Comparison of ENCODE assay signal across 21 cellular contexts in genomic region chr1:12452262-12452661, GRCh38.
DNase-seq lines count a peak whose midpoint lies in the region; ATAC-seq and TF ChIP-seq lines count a peak whose summit lies in the region.
"Had no signal": no experiment of that assay in that cellular context is flagged by ENCODE, and none has a peak within 500 bp of the region (broad histone marks: within the 10 kb centered on the region; RNA-seq: fewer than 3 reads in every experiment).

No MANE protein-coding gene starts in this region.

- H4K91ac ChIP-seq in IMR-90 (ENCODE audit: insufficient read depth, low read depth, low read length): no peak overlapping the region; the same call in 1 of the 2 replicates
- H4K91ac ChIP-seq in trophoblast cell (ENCODE audit: low read depth, low read length): no peak overlapping the region

- H2BK5ac ChIP-seq in IMR-90 (ENCODE audit: low read depth, low read length, poor library complexity, severe bottlenecking) (no peak overlapping the region), trophoblast cell (ENCODE audit: low read depth, low read length, poor library complexity) (no peak overlapping the region)

- no peak overlapping the region for H4K12ac ChIP-seq in trophoblast cell (ENCODE audit: low read depth, low read length)

- no peak for TF ChIP-seq CTCF in IMR-90 (conservative IDR thresholded peaks at IDR 0.05; ENCODE audit: low read depth, low read length)
- TF ChIP-seq CTCF in tibial nerve (IDR thresholded peaks at IDR 0.05): no peak

- H3K4ac ChIP-seq in IMR-90 (ENCODE audit: low read depth, low read length) (no peak overlapping the region; the same call in 1 of the 2 replicates), trophoblast cell (ENCODE audit: low read depth, low read length) (no peak overlapping the region)

- H2BK15ac ChIP-seq in IMR-90 (ENCODE audit: low read depth, low read length): no peak overlapping the region

- no peak overlapping the region for H3K23ac ChIP-seq in IMR-90 (ENCODE audit: low read depth, low read length)
- H3K23ac ChIP-seq in trophoblast cell (ENCODE audit: low read length): no peak overlapping the region

- no TSS peak for BruUV-seq in IMR-90 (replicated peaks; lab: Mats Ljungman, UMichigan)

- H3K4me3 Mint-ChIP-seq in natural killer cell treated with Interleukin-12 subunit alpha and Interleukin-12 subunit beta and Interleukin-15 and Interleukin-18, amount 100 ng/mL, for 72 hours: peak overlapping the region; percentile 53

- no peak overlapping the region for H2BK120ac ChIP-seq in IMR-90 (ENCODE audit: low read depth, low read length)
- no peak overlapping the region for H2BK120ac ChIP-seq in trophoblast cell (ENCODE audit: insufficient read depth, low read length, poor library complexity)

- in situ Hi-C loops in IMR-90 (cut with MboI; ENCODE audit: low sequenced_read_pairs): no loop called here

- H2AFZ ChIP-seq in IMR-90 (replicated peaks; ENCODE audit: low read length, poor library complexity): no peak overlapping the region
- H2AFZ ChIP-seq in trophoblast cell (ENCODE audit: insufficient read depth, low read length, poor library complexity): no peak overlapping the region

- peaks cover 14% of the 10 kb centered on the region for H3K36me3 Mint-ChIP-seq in natural killer cell treated with Interleukin-12 subunit alpha and Interleukin-12 subunit beta and Interleukin-15 and Interleukin-18, amount 100 ng/mL, for 72 hours

- TF ChIP-seq RAD21 in IMR-90 (IDR thresholded peaks at IDR 0.05; ENCODE audit: low read length): no peak

- no peak for ATAC-seq in IMR-90 (ENCODE audit: low read depth)
- ATAC-seq in natural killer cell treated with Interleukin-12 subunit alpha and Interleukin-12 subunit beta and Interleukin-15 and Interleukin-18, amount 100 ng/mL, for 72 hours: no peak
- ATAC-seq: GM12878, HCT116, Right ventricle myocardium inferior, T-cell had no signal

- no peak overlapping the region for H3K56ac ChIP-seq in IMR-90 (ENCODE audit: extremely low read depth, insufficient read depth, low read length)

- no peaks in the 10 kb centered on the region for H3K9me3 ChIP-seq in IMR-90 (ENCODE audit: control insufficient read depth, insufficient read depth, low read length)
- H3K9me3 ChIP-seq in tibial nerve: no peaks in the 10 kb centered on the region
- no peaks in the 10 kb centered on the region for H3K9me3 ChIP-seq in trophoblast cell (ENCODE audit: insufficient read depth, low read depth, low read length)
- H3K9me3 ChIP-seq: ovary, testis had no signal

- CTCF ChIA-PET in IMR-90 (lab: Yijun Ruan, JAX): no interaction called here

- no peaks in the 10 kb centered on the region for H3K79me2 ChIP-seq in trophoblast cell (ENCODE audit: control insufficient read depth, insufficient read depth, low read length, poor library complexity)

- H3K27ac ChIP-seq in IMR-90 (ENCODE audit: insufficient read depth, low read length) (no peak overlapping the region), adipose tissue (ENCODE audit: low read depth, low read length) (peak overlapping the region; percentile 12), tibial nerve (peak overlapping the region; percentile 14 to 89 (median 79)), trophoblast cell (ENCODE audit: low read depth, low read length) (no peak overlapping the region)
- H3K27ac ChIP-seq: ovary, VCaP had no signal

- H2BK12ac ChIP-seq in trophoblast cell (ENCODE audit: low read length): no peak overlapping the region

- peaks cover 35% of the 10 kb centered on the region for H3K4me1 ChIP-seq in IMR-90 (ENCODE audit: control insufficient read depth, insufficient read depth, low read length)
- H3K4me1 ChIP-seq in tibial nerve: peaks cover 7 to 100% (median 83%) of the 10 kb centered on the region in 4 donors
- peaks cover 8 to 19% of the 10 kb centered on the region in 2 experiments for H3K4me1 ChIP-seq in trophoblast cell (ENCODE audit: control insufficient read depth in 1 of 2, insufficient read depth in 2 of 2, low read length in 2 of 2)

- TF ChIP-seq POLR2A in IMR-90 (IDR thresholded peaks at IDR 0.05; ENCODE audit: low read depth, low read length) (no peak), tibial nerve (IDR thresholded peaks at IDR 0.05) (no peak)

- intact Hi-C loops in IMR-90 (cut with micrococcal nuclease): no loop called here

- H3K18ac ChIP-seq in IMR-90 (ENCODE audit: low read depth, low read length): no peak overlapping the region
- H3K18ac ChIP-seq in trophoblast cell (ENCODE audit: low read length): no peak overlapping the region

- H4K5ac ChIP-seq in IMR-90 (ENCODE audit: low read depth, low read length): no peak overlapping the region

- H3K9me3 Mint-ChIP-seq in natural killer cell treated with Interleukin-12 subunit alpha and Interleukin-12 subunit beta and Interleukin-15 and Interleukin-18, amount 100 ng/mL, for 72 hours: no peaks in the 10 kb centered on the region
- H3K9me3 Mint-ChIP-seq: T-cell had no signal

- H3K4me3 ChIP-seq in IMR-90 (ENCODE audit: insufficient read depth, low read depth, low read length) (no peak overlapping the region), tibial nerve (no peak overlapping the region), trophoblast cell (ENCODE audit: low read depth, low read length) (no peak overlapping the region)
- H3K4me3 ChIP-seq: GM12878, ovary, testis had no signal

- peaks cover 31% of the 10 kb centered on the region for H3K9me1 ChIP-seq in IMR-90 (ENCODE audit: insufficient read depth, low read length)

- no peaks in the 10 kb centered on the region for H3K27me3 Mint-ChIP-seq in natural killer cell treated with Interleukin-12 subunit alpha and Interleukin-12 subunit beta and Interleukin-15 and Interleukin-18, amount 100 ng/mL, for 72 hours
- H3K27me3 Mint-ChIP-seq: T-cell had no signal

- peaks cover 5 to 36% of the 10 kb centered on the region in 2 experiments; a peak in 2 of 4 replicates for H3K79me1 ChIP-seq in IMR-90 (ENCODE audit: low read depth in 1 of 2, low read length in 2 of 2)
- H3K79me1 ChIP-seq in trophoblast cell (ENCODE audit: low read length): no peaks in the 10 kb centered on the region

- no peak overlapping the region for H4K8ac ChIP-seq in IMR-90 (ENCODE audit: low read depth in 2 of 2, low read length in 2 of 2)
- no peak overlapping the region for H4K8ac ChIP-seq in trophoblast cell (ENCODE audit: low read depth, low read length)

- H2AK5ac ChIP-seq in IMR-90 (ENCODE audit: low read depth, low read length) (0 out of 2 replicates have a peak overlapping the region, but pooled peaks have one; percentile 2), trophoblast cell (ENCODE audit: low read length) (no peak overlapping the region)

- H2BK20ac ChIP-seq in IMR-90 (ENCODE audit: low read depth, low read length): no peak overlapping the region

- H3K27me3 ChIP-seq in IMR-90 (ENCODE audit: control insufficient read depth, insufficient read depth, low read length) (no peaks in the 10 kb centered on the region), tibial nerve (no peaks in the 10 kb centered on the region), trophoblast cell (ENCODE audit: insufficient read depth, low read length) (no peaks in the 10 kb centered on the region)
- H3K27me3 ChIP-seq: ovary, testis had no signal

- H3K4me2 ChIP-seq in IMR-90 (ENCODE audit: low read depth, low read length) (no peak overlapping the region), trophoblast cell (ENCODE audit: low read length) (no peak overlapping the region)

- no peak overlapping the region for H3K9ac ChIP-seq in IMR-90 (ENCODE audit: low read depth, low read length)
- H3K9ac ChIP-seq in trophoblast cell (ENCODE audit: low read length): no peak overlapping the region

- H4K20me1 ChIP-seq in IMR-90 (ENCODE audit: insufficient read depth, low read length): no peaks in the 10 kb centered on the region

- POLR2A ChIA-PET in IMR-90 (lab: Charles Lee; ENCODE audit: unreplicated experiment): no interaction called here

- peaks cover 3% of the 10 kb centered on the region; the same call in 1 of the 2 replicates for H3K36me3 ChIP-seq in IMR-90 (ENCODE audit: control insufficient read depth, insufficient read depth, low read length)
- no peaks in the 10 kb centered on the region for H3K36me3 ChIP-seq in tibial nerve
- H3K36me3 ChIP-seq in trophoblast cell (ENCODE audit: control insufficient read depth in 1 of 2, insufficient read depth in 2 of 2, low read length in 2 of 2): peaks cover 2 to 4% of the 10 kb centered on the region in 2 experiments
- H3K36me3 ChIP-seq: ovary had no signal

- H3K27ac Mint-ChIP-seq in natural killer cell treated with Interleukin-12 subunit alpha and Interleukin-12 subunit beta and Interleukin-15 and Interleukin-18, amount 100 ng/mL, for 72 hours: peak overlapping the region; percentile 79 to 96

- H3K4me1 Mint-ChIP-seq in natural killer cell treated with Interleukin-12 subunit alpha and Interleukin-12 subunit beta and Interleukin-15 and Interleukin-18, amount 100 ng/mL, for 72 hours (ENCODE audit: low read depth in 2 of 2): peaks cover 80 to 83% of the 10 kb centered on the region in 2 donors

- no peak for TF ChIP-seq EP300 in tibial nerve (IDR thresholded peaks at IDR 0.05)

- H3K14ac ChIP-seq in IMR-90 (replicated peaks; ENCODE audit: low read depth, low read length) (no peak overlapping the region), trophoblast cell (ENCODE audit: low read length) (no peak overlapping the region)

- dilution Hi-C loops in IMR-90 (cut with HindIII; ENCODE audit: low sequenced_read_pairs, unreplicated experiment): no loop called here

- no peak overlapping the region for H2AK9ac ChIP-seq in IMR-90 (replicated peaks; ENCODE audit: low read depth, low read length, poor library complexity)

- no peak for DNase-seq in IMR-90
- no peak for DNase-seq in natural killer cell treated with Interleukin-12 subunit alpha and Interleukin-12 subunit beta and Interleukin-15 and Interleukin-18, amount 100 ng/mL, for 72 hours (ENCODE audit: low spot score)
- DNase-seq in tibial nerve (ENCODE audit: low spot score in 2 of 2): no peak
- DNase-seq in germinal center (ENCODE audit: low spot score): no peak
- DNase-seq in trophoblast cell: no peak
- no peak for DNase-seq in activated CD8-positive, alpha-beta memory T cell treated with anti-CD3 and anti-CD28 coated beads, Interleukin-2, amount 50 U/mL, for 4 hours
- DNase-seq: activated CD4-positive, alpha-beta T cell treated with anti-CD3 and anti-CD28 coated beads, Interleukin-2, amount 50 U/mL, for 4 hours; activated naive CD4-positive, alpha-beta T cell treated with anti-CD3 and anti-CD28 coated beads, Interleukin-2, amount 50 U/mL, for 16 hours; activated T-cell treated with anti-CD3 and anti-CD28 coated beads, Interleukin-2, amount 50 U/mL, for 1 hour; dermis blood vessel endothelial cell; GDM1; NCI-H2029; NCI-H510A treated with DMSO at 0.1 percent for 48 hours; ovary; T-cell; testis had no signal

TF ChIP-seq in IMR-90, 13 proteins besides CTCF, POLR2A, EP300 and RAD21:
- no peak for TF ChIP-seq MAZ (IDR thresholded peaks at IDR 0.05; ENCODE audit: borderline replicate concordance, low read depth, low read length)
TF ChIP-seq in IMR-90: peak in this region for 0.

Comparison
In these comparisons a context has a peak if more than half of its experiments do, and no peak if none do; other contexts are left out.
1. H3K27ac ChIP-seq: peak in adipose tissue (single experiment) and tibial nerve (4 of 4); none in IMR-90 (single experiment) and trophoblast cell (single experiment).